Comparison of ENCODE assay signal across 9 cellular contexts in the genomic region with DNA sequence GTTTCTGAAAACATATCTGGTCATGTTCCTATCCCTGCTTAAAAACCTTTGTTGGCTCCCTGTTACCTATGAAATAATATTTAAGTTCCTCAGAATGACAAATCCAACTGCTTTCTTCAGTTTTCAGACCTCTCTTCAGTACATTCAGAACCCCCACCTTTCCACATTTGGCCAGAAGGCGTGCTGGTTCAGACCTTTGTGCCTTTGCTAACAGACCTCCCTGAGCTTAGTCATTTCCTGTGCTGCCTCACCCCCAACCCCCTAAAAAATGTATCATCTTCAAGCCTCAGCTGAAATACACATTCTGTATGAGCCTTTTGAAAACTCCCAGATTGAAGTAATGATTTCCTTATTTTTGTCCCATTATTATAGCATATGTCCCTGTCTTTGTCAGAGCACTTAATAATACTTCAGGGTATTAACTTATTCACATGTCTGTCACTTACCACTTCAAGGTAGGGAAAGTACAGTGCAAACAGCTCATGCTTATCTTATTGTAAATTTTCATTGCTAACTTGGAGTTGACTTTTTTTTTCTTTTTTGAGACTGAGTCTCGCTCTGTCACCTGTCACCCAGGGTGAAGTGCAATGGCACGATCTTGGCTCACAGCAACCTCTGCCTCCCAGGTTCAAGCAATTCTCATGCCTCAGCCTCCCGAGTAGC. TPM values are rescaled to one million over a fixed set of nuclear protein-coding genes. Genes with fewer than 3 reads are reported as not detected.
DNase-seq lines count a peak whose midpoint lies in the region; ATAC-seq and TF ChIP-seq lines count a peak whose summit lies in the region.
"Had no signal": no experiment of that assay in that cellular context is flagged by ENCODE, and none has a peak within 500 bp of the region (broad histone marks: within the 10 kb centered on the region; RNA-seq: fewer than 3 reads in every experiment).

No MANE protein-coding gene starts in this region.

- peak; percentile 96 for DNase-seq in M059J (ENCODE audit: low read depth)
- DNase-seq in activated CD8-positive, alpha-beta memory T cell treated with anti-CD3 and anti-CD28 coated beads, Interleukin-2, amount 50 U/mL, for 24 hours (ENCODE audit: extremely low read depth): peak; percentile 47
- peak; percentile 42 for DNase-seq in foreskin melanocyte
- peak; percentile 15 to 28 for DNase-seq in stimulated activated CD8-positive, alpha-beta memory T cell treated with anti-CD3 and anti-CD28 coated beads, Interleukin-2, amount 100 ng/mL, for 1 hour (ENCODE audit: low read depth in 2 of 2)
- no peak for DNase-seq in lower leg skin (ENCODE audit: low spot score in 2 of 2)
- no peak for DNase-seq in NCI-H526 (lab: John Stamatoyannopoulos, UW)

- TF ChIP-seq POLR2A in lower leg skin (IDR thresholded peaks at IDR 0.05): no peak

- ATAC-seq in GM19463 (IDR thresholded peaks at IDR 0.05; ENCODE audit: unreplicated experiment): no peak
- no peak for ATAC-seq in HG03025 (IDR thresholded peaks at IDR 0.05; ENCODE audit: low FRiP score, unreplicated experiment)

- no peak for TF ChIP-seq CTCF in lower leg skin (IDR thresholded peaks at IDR 0.05)

- intact Hi-C loops in lower leg skin (cut with DNase I; ENCODE audit: low total_unique reads): loop anchor here (10.0 kb wide), 2 partner anchors 96 to 876 kb away; no protein-coding TSS in a partner anchor

- H3K4me3 ChIP-seq in lower leg skin (ENCODE audit: low read depth, poor library complexity, severe bottlenecking): no peak overlapping the region
- H3K4me3 ChIP-seq: SK-N-MC had no signal

- WGBS in lower leg skin, 2 donors: 84 to 88% methylated on average over 4 of the region's 4 CpGs

RNA-seq across cellular contexts. Expression of gene FAM217A, which starts 19.7 kb away (rescaled TPM):
- not detected in 2 replicates for total RNA-seq in M059J (2014; rRNA removed; shearing (Covaris generic))
- not detected for total RNA-seq in lower leg skin

Comparison
In these comparisons a context has a peak if more than half of its experiments do, and no peak if none do; other contexts are left out.
1. DNase-seq: peak in M059J (single experiment), activated CD8-positive, alpha-beta memory T cell treated with anti-CD3 and anti-CD28 coated beads, Interleukin-2, amount 50 U/mL, for 24 hours (single experiment), foreskin melanocyte (single experiment) and stimulated activated CD8-positive, alpha-beta memory T cell treated with anti-CD3 and anti-CD28 coated beads, Interleukin-2, amount 100 ng/mL, for 1 hour (2 of 2); none in lower leg skin (0 of 2) and NCI-H526 (0 of 2).